In genomic region chr6:26532699-26533523, GRCh38 we compare ENCODE assay signal across 8 cellular contexts. TPM values are rescaled to one million over a fixed set of nuclear protein-coding genes. Genes with fewer than 3 reads are reported as not detected.
DNase-seq lines count a peak whose midpoint lies in the region; ATAC-seq and TF ChIP-seq lines count a peak whose summit lies in the region.

No MANE protein-coding gene starts in this region.

- no peak for TF ChIP-seq POLR2A in lower leg skin (IDR thresholded peaks at IDR 0.05)

- WGBS in lower leg skin, 2 donors = 1% methylated on average over 28 of the region's 28 CpGs

- H3K4me1 ChIP-seq in duodenal mucosa (ENCODE audit: control insufficient read depth in 1 of 2, insufficient read depth in 2 of 2, low read length in 2 of 2) = peaks cover 23 to 24% of the 10 kb centered on the region in 2 donors

- H3K9ac ChIP-seq in duodenal mucosa (ENCODE audit: low read depth in 1 of 2, low read length in 2 of 2) = peak overlapping the region; percentile 55 to 69

- DNase-seq in EH (ENCODE audit: low read depth) (peak; percentile 94), NCI-H774 (lab: John Stamatoyannopoulos, UW) (peak; percentile 84), lower leg skin (ENCODE audit: low spot score in 2 of 2) (peak; percentile 93 to 97)
- peak; percentile 96 to 98 for DNase-seq in activated CD4-positive, alpha-beta T cell treated with anti-CD3 and anti-CD28 coated beads, Interleukin-2, amount 50 U/mL, for 48 hours
- DNase-seq in stimulated activated CD4-positive, alpha-beta T cell treated with anti-CD3 and anti-CD28 coated beads, Interleukin-4, amount 100 ng/mL, for 4 hours = peak; percentile 89 to 93

- no peak for TF ChIP-seq CTCF in lower leg skin (IDR thresholded peaks at IDR 0.05)

- H3K27me3 ChIP-seq in duodenal mucosa (ENCODE audit: control insufficient read depth in 1 of 2, insufficient read depth in 2 of 2, low read length in 2 of 2) = no peaks in the 10 kb centered on the region

- intact Hi-C loops in lower leg skin (cut with DNase I; ENCODE audit: low total_unique reads) = no loop called here

- peak; percentile 30 for ATAC-seq in HG03575 (IDR thresholded peaks at IDR 0.05; ENCODE audit: extremely low read depth, insufficient number of reproducible peaks, low FRiP score, unreplicated experiment)
- no peak for ATAC-seq in HG02970 (IDR thresholded peaks at IDR 0.05; ENCODE audit: low FRiP score, unreplicated experiment)

- peak overlapping the region; percentile 74 to 86 for H3K4me3 ChIP-seq in duodenal mucosa (ENCODE audit: low read depth in 1 of 2, low read length in 2 of 2)
- peak overlapping the region; percentile 62 for H3K4me3 ChIP-seq in lower leg skin (ENCODE audit: low read depth, poor library complexity, severe bottlenecking)

- no peak overlapping the region for H3K27ac ChIP-seq in duodenal mucosa (ENCODE audit: low read depth, low read length)

- no peaks in the 10 kb centered on the region for H3K9me3 ChIP-seq in duodenal mucosa (ENCODE audit: control insufficient read depth in 1 of 2, low read length in 2 of 2)

- no peaks in the 10 kb centered on the region for H3K36me3 ChIP-seq in duodenal mucosa (ENCODE audit: control insufficient read depth in 1 of 2, insufficient read depth in 2 of 2, low read length in 2 of 2)

RNA-seq across cellular contexts. Expression of gene HMGN4, which starts 5.3 kb away (rescaled TPM):
- total RNA-seq in lower leg skin = 10 to 100 TPM; 27.1 to 43.0 (median 39.2) TPM

RNA-seq across cellular contexts. Expression of gene BTN1A1, which starts 32.8 kb away (rescaled TPM):
- not detected for total RNA-seq in lower leg skin
